ENCODE assay signal across 16 cellular contexts in the genomic region with DNA sequence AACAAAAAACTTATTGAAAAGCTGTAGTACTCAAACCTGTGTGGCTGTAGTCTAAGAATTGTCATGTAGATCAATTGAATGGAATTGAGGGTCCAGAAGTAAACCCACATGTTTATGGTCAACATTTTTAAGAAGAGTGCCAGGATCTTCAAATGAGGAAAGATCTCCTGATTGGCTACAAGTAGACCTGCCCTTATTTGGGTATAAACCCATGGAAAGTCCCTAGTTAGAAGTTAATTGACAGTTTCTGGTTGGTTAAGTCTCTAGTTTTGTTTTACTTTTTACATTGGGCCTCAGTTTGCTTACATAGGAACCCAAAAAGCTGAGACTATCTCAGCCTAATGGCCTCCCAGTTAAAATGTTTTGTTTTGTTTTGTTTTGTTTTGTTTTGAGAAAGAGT.
"Had no signal": no experiment of that assay in that cellular context is flagged by ENCODE, and none has a peak within 500 bp of the region (broad histone marks: within the 10 kb centered on the region; RNA-seq: fewer than 3 reads in every experiment).

No MANE protein-coding gene starts in this region.

- H3K27me3 Mint-ChIP-seq: activated naive CD8-positive, alpha-beta T cell treated with anti-CD3 and anti-CD28 coated beads, Interleukin-2, amount 10 ng/mL, durations not matched to agents 7 days and 5 days; stimulated activated naive CD8-positive, alpha-beta T cell treated with anti-CD3 and anti-CD28 coated beads, Interleukin-15, amount 100 ng/mL, for 72 hours had no signal

- H3K4me1 ChIP-seq: breast epithelium, psoas muscle, sigmoid colon, testis had no signal

- H3K9me3 Mint-ChIP-seq: activated T-cell treated with anti-CD3 and anti-CD28 coated beads, Interleukin-2, amount 50 U/mL, for 4 hours had no signal

- H3K4me1 Mint-ChIP-seq: activated naive CD8-positive, alpha-beta T cell treated with anti-CD3 and anti-CD28 coated beads, Interleukin-2, amount 10 ng/mL, durations not matched to agents 7 days and 5 days had no signal

- H3K4me3 ChIP-seq: breast epithelium, dorsolateral prefrontal cortex, lower lobe of right lung, psoas muscle, sigmoid colon, testis had no signal

- H3K9me3 ChIP-seq: breast epithelium, lower lobe of right lung, psoas muscle, testis had no signal

- H3K36me3 ChIP-seq: breast epithelium, lower lobe of right lung, sigmoid colon had no signal

- H3K27ac Mint-ChIP-seq: activated naive CD8-positive, alpha-beta T cell treated with anti-CD3 and anti-CD28 coated beads, Interleukin-2, amount 10 ng/mL, durations not matched to agents 7 days and 5 days had no signal

- ATAC-seq: activated T-cell treated with anti-CD3 and anti-CD28 coated beads, Interleukin-2, amount 50 U/mL, for 4 hours; left cardiac atrium; lower lobe of right lung; psoas muscle; stimulated activated naive CD8-positive, alpha-beta T cell treated with anti-CD3 and anti-CD28 coated beads, Interleukin-15, amount 100 ng/mL, for 72 hours had no signal

- H3K4me3 Mint-ChIP-seq: activated naive CD8-positive, alpha-beta T cell treated with anti-CD3 and anti-CD28 coated beads, Interleukin-2, amount 10 ng/mL, durations not matched to agents 7 days and 5 days; activated T-cell treated with anti-CD3 and anti-CD28 coated beads, Interleukin-2, amount 50 U/mL, for 4 hours; stimulated activated naive CD8-positive, alpha-beta T cell treated with anti-CD3 and anti-CD28 coated beads, Interleukin-15, amount 100 ng/mL, for 72 hours had no signal

- DNase-seq: activated CD4-positive, alpha-beta T cell treated with anti-CD3 and anti-CD28 coated beads, Interleukin-2, amount 50 U/mL, for 1 hour; activated effector memory CD4-positive, alpha-beta T cell treated with anti-CD3 and anti-CD28 coated beads, Interleukin-2, amount 50 U/mL, for 16 hours; activated naive CD8-positive, alpha-beta T cell treated with anti-CD3 and anti-CD28 coated beads, Interleukin-2, amount 10 ng/mL, durations not matched to agents 7 days and 5 days; activated T-cell treated with anti-CD3 and anti-CD28 coated beads, Interleukin-2, amount 50 U/mL, for 4 hours; aorta; dorsolateral prefrontal cortex; hypothalamus; left cardiac atrium; lower lobe of right lung; midbrain; psoas muscle; sigmoid colon; stimulated activated CD4-positive, alpha-beta T cell treated with anti-CD3 and anti-CD28 coated beads, Interleukin-2, amount 100 ng/mL, for 24 hours; stimulated activated naive CD8-positive, alpha-beta T cell treated with anti-CD3 and anti-CD28 coated beads, Interleukin-15, amount 100 ng/mL, for 72 hours; testis had no signal

- H3K27me3 ChIP-seq: breast epithelium, dorsolateral prefrontal cortex, sigmoid colon, testis had no signal

- H3K27ac ChIP-seq: breast epithelium, dorsolateral prefrontal cortex, lower lobe of right lung, psoas muscle, sigmoid colon, testis had no signal
